ENCODE assay signal across 8 cellular contexts in genomic region chr16:69311115-69311532, GRCh38. TPM values are rescaled to one million over a fixed set of nuclear protein-coding genes. Genes with fewer than 3 reads are reported as not detected.
DNase-seq lines count a peak whose midpoint lies in the region; ATAC-seq, FAIRE-seq and TF ChIP-seq lines count a peak whose summit lies in the region.

VPS4A (plus strand) TSS chr16:69311350; CDS start chr16:69311512, 162 bp downstream.

- in situ Hi-C loops in HepG2 (cut with HindIII; ENCODE audit: extremely low pct_ligation_motif_present, low pct_unique_long_range_greater_than_20kb) = no loop called here

- peaks cover 34% of the 10 kb centered on the region for H3K4me1 ChIP-seq in HepG2 (ENCODE audit: insufficient read depth, low read length)

- CTCF ChIA-PET in HepG2 (lab: Yijun Ruan, JAX; ENCODE audit: low intra/inter-chr PET ratio, low total read pairs) = interaction anchor here (1.5 kb wide), 1 partner anchor 28 kb away, joined by 10 read pairs; the partner anchor contains the start of genes COG8 and NIP7

- peak; percentile 55 to 82; a peak in 3 of 4 replicates for TF ChIP-seq POLR2A in HepG2 (IDR thresholded peaks at IDR 0.05; ENCODE audit: insufficient read depth in 1 of 2, low read depth in 2 of 2, low read length in 2 of 2)

- ATAC-seq in GM19351 (IDR thresholded peaks at IDR 0.05; ENCODE audit: unreplicated experiment) (peak; percentile 93), HG03521 (IDR thresholded peaks at IDR 0.05; ENCODE audit: unreplicated experiment) (peak; percentile 91), HepG2 (peak; percentile 91)

- BruUV-seq in HepG2 (replicated peaks; lab: Mats Ljungman, UMichigan) = no TSS peak

- H3K27me3 Mint-ChIP-seq in CD14-positive monocyte (ENCODE audit: low read depth in 3 of 3) = peaks cover 1 to 8% (median 5%) of the 10 kb centered on the region in 3 donors

- H4K20me1 ChIP-seq in HepG2 (ENCODE audit: insufficient read depth, low read length) = 0 out of 2 replicates have a peak, but pooled peaks cover 4% of the 10 kb centered on the region

- peaks cover 12 to 15% of the 10 kb centered on the region in 2 experiments; a peak in 4 of 5 replicates for H3K36me3 ChIP-seq in HepG2 (replicated peaks in 1 of 2; ENCODE audit: control insufficient read depth in 1 of 2, insufficient read depth in 2 of 2, low read length in 2 of 2)

- H3K4me1 Mint-ChIP-seq in CD14-positive monocyte = peaks cover 15% of the 10 kb centered on the region

- peak within 1 kb of the TSS; percentile 98 to 100 for H3K4me3 Mint-ChIP-seq in CD14-positive monocyte

- H3K9ac ChIP-seq in HepG2 (ENCODE audit: insufficient read depth, low read depth, low read length) = peak within 1 kb of the TSS; percentile 84

- peaks cover 0 to 2% (median 0%) of the 10 kb centered on the region in 7 donors for H3K9me3 Mint-ChIP-seq in CD14-positive monocyte

- POLR2A ChIA-PET in HepG2 (lab: Yijun Ruan, JAX) = interaction anchor here (0.8 to 3.0 kb wide), 6 partner anchors 13 to 124 kb away, joined by 3 to 16 read pairs (median 4); partner anchors contain the start of genes PDF and SNTB2

- TF ChIP-seq CTCF in CD14-positive monocyte (IDR thresholded peaks at IDR 0.05) = peak; percentile 82
- peak; percentile 92 for TF ChIP-seq CTCF in HepG2 (CRISPR knock-in tag; IDR thresholded peaks at IDR 0.05)

- TF ChIP-seq RAD21 in HepG2 (CRISPR knock-in tag; IDR thresholded peaks at IDR 0.05) = peak; percentile 91

- H3K9me3 ChIP-seq in HepG2 (ENCODE audit: low read length) = no peaks in the 10 kb centered on the region

- peak within 1 kb of the TSS; percentile 94 for H3K4me2 ChIP-seq in HepG2 (ENCODE audit: low read depth, low read length)

- H3K27ac ChIP-seq in HepG2 (ENCODE audit: extremely low read length, insufficient read depth, low read length) = peak within 1 kb of the TSS; percentile 75

- peaks cover 21 to 37% of the 10 kb centered on the region in 2 donors for H3K36me3 Mint-ChIP-seq in CD14-positive monocyte

- peak; percentile 83 for FAIRE-seq in HepG2 (lab: Jason Lieb, UNC)

- 1% methylated on average over 18 of the region's 51 CpGs for WGBS in HepG2 (ENCODE audit: low lambda C conversion rate)

- DNase-seq in CD14-positive monocyte (ENCODE audit: low spot score) (peak; percentile 96), NCI-H69 (lab: John Stamatoyannopoulos, UW) (peak; percentile 93), dedifferentiated amniotic fluid mesenchymal stem cell (ENCODE audit: extremely low spot score) (peak; percentile 93), HepG2 (ENCODE audit: low spot score) (peak; percentile 92)
- DNase-seq in activated CD4-positive, alpha-beta T cell treated with anti-CD3 and anti-CD28 coated beads, Interleukin-2, amount 50 U/mL, for 1 hour = peak; percentile 97
- peak; percentile 98 for DNase-seq in stimulated activated CD4-positive, alpha-beta T cell treated with anti-CD3 and anti-CD28 coated beads, Interleukin-4, amount 100 ng/mL, for 1 hour

- peaks cover 24% of the 10 kb centered on the region for H3K79me2 ChIP-seq in HepG2 (ENCODE audit: insufficient read depth, low read length)

- TF ChIP-seq EP300 in HepG2 (IDR thresholded peaks at IDR 0.05; ENCODE audit: low read depth in 2 of 2, low read length in 2 of 2) (peak; percentile 14 to 54; a peak in 2 of 4 replicates), HepG2 (CRISPR knock-in tag; IDR thresholded peaks at IDR 0.05; ENCODE audit: borderline replicate concordance) (no peak)

- intact Hi-C loops in CD14-positive monocyte (cut with micrococcal nuclease) = loop anchor here in 1 of 2 donors (5.0 to 10.0 kb wide), 2 partner anchors 124 to 176 kb away; partner anchors contain the start of genes CHTF8, SNTB2 and UTP4
- intact Hi-C loops in HepG2 (cut with micrococcal nuclease; ENCODE audit: unreplicated experiment) = loop anchor here (2.0 kb wide), 1 partner anchor 16 kb away; no protein-coding TSS in a partner anchor

- peak within 1 kb of the TSS; percentile 50 for H2AFZ ChIP-seq in HepG2 (ENCODE audit: low read length)

- H3K4me3 ChIP-seq in HepG2 (replicated peaks in 1 of 3; ENCODE audit: insufficient read depth in 1 of 3, low read depth in 2 of 3, low read length in 3 of 3) = peak within 1 kb of the TSS; percentile 74 to 96 (median 81)

- peak within 1 kb of the TSS; percentile 88 to 96 (median 95) for H3K27ac Mint-ChIP-seq in CD14-positive monocyte

- H3K27me3 ChIP-seq in HepG2 (ENCODE audit: control insufficient read depth in 1 of 2, insufficient read depth in 2 of 2, low read length in 2 of 2) = no peaks in the 10 kb centered on the region

TF ChIP-seq in HepG2, 621 proteins besides CTCF, POLR2A, EP300 and RAD21 (continues in another document):
- TF ChIP-seq GPBP1L1 (CRISPR knock-in tag; IDR thresholded peaks at IDR 0.05) (no peak), ZNF160 (CRISPR knock-in tag; IDR thresholded peaks at IDR 0.05) (no peak; the same call in 1 of the 2 replicates), ZNF724P (CRISPR knock-in tag; IDR thresholded peaks at IDR 0.05; ENCODE audit: borderline replicate concordance) (peak; percentile 46; the same call in 1 of the 2 replicates), ZNF616 (CRISPR knock-in tag; IDR thresholded peaks at IDR 0.05; ENCODE audit: low read depth) (no peak), ETV6 (CRISPR knock-in tag; conservative IDR thresholded peaks at IDR 0.05) (0 out of 2 replicates have a peak, but pooled peaks have one; percentile 38), SMC3 (IDR thresholded peaks at IDR 0.05; ENCODE audit: low read length) (no peak; the same call in 1 of the 2 replicates), MYNN (CRISPR knock-in tag; IDR thresholded peaks at IDR 0.05; ENCODE audit: low read depth) (no peak), CEBPG (CRISPR knock-in tag; IDR thresholded peaks at IDR 0.05) (peak; percentile 29), POLR2AphosphoS2 (IDR thresholded peaks at IDR 0.05; ENCODE audit: low read depth, low read length) (no peak), ZNF589 (CRISPR knock-in tag; conservative IDR thresholded peaks at IDR 0.05) (peak; percentile 59; the same call in 1 of the 2 replicates), ZBTB14 (CRISPR knock-in tag; IDR thresholded peaks at IDR 0.05) (no peak), ZNF652 (CRISPR knock-in tag; IDR thresholded peaks at IDR 0.05; ENCODE audit: borderline replicate concordance, low read depth) (no peak), ZNF326 (CRISPR knock-in tag; IDR thresholded peaks at IDR 0.05; ENCODE audit: borderline replicate concordance) (no peak), HOXD1 (CRISPR knock-in tag; IDR thresholded peaks at IDR 0.05) (no peak), MLLT10 (CRISPR knock-in tag; IDR thresholded peaks at IDR 0.05) (no peak), ELF4 (CRISPR knock-in tag; IDR thresholded peaks at IDR 0.05; ENCODE audit: borderline replicate concordance) (no peak), ZNF296 (CRISPR knock-in tag; conservative IDR thresholded peaks at IDR 0.05) (no peak), ONECUT2 (CRISPR knock-in tag; IDR thresholded peaks at IDR 0.05) (no peak), SOX13 (IDR thresholded peaks at IDR 0.05) (no peak), SOX13 (CRISPR knock-in tag; conservative IDR thresholded peaks at IDR 0.05 in 1 of 2, IDR thresholded peaks at IDR 0.05 in 1 of 2) (peak in 1 of 2 experiments; percentile 51; a peak in 1 of 4 replicates), SUZ12 (IDR thresholded peaks at IDR 0.05; ENCODE audit: low read depth, low read length) (no peak)

RNA-seq across cellular contexts. Expression of gene VPS4A, which starts in this region (rescaled TPM):
- polyA plus RNA-seq in CD14-positive monocyte (10 to 100 TPM; 18.2 to 21.8 TPM), HepG2 (2011; rRNA removed) (13.2 and 15.7 TPM in 2 replicates)
- total RNA-seq in HepG2 (2016; rRNA removed; fragmentation: Illumina TruSeq; extraction: Trizol) = 21.0 and 27.9 TPM in 2 replicates
- total RNA-seq in HepG2 (2016; cell fraction: cytosol; rRNA removed; fragmentation: Illumina TruSeq; extraction: Trizol; ENCODE audit: low read depth) = 22.9 and 26.6 TPM in 2 replicates
- total RNA-seq in HepG2 (2016; cell fraction: insoluble cytoplasmic fraction; rRNA removed; fragmentation: Illumina TruSeq; extraction: Trizol) = 20.6 and 26.3 TPM in 2 replicates
- 35.0 and 37.1 TPM in 2 replicates for total RNA-seq in HepG2 (2016; cell fraction: membrane; rRNA removed; fragmentation: Illumina TruSeq; extraction: Trizol)
- total RNA-seq in HepG2 (2016; cell fraction: nucleus; rRNA removed; fragmentation: Illumina TruSeq; extraction: Trizol) = 20.1 and 24.2 TPM in 2 replicates
- 13.5 TPM in 2 replicates for polyA plus RNA-seq in HepG2 (2011; cell fraction: cytosol; rRNA removed)
- 19.8 and 23.6 TPM in 2 replicates for polyA plus RNA-seq in HepG2 (2011; cell fraction: nucleus; rRNA removed)
- 35.1 and 39.0 TPM in 2 replicates for polyA plus RNA-seq in HepG2 (2012)
- polyA plus RNA-seq in HepG2 (2016; cell fraction: cytosol; fragmentation: Illumina TruSeq; extraction: Trizol; ENCODE audit: low read depth) = 17.7 and 22.9 TPM in 2 replicates
- polyA plus RNA-seq in HepG2 (2016; cell fraction: insoluble cytoplasmic fraction; fragmentation: Illumina TruSeq; extraction: Trizol; ENCODE audit: low read depth) = 25.9 and 27.3 TPM in 2 replicates
- 29.1 and 33.5 TPM in 2 replicates for polyA plus RNA-seq in HepG2 (2016; cell fraction: membrane; fragmentation: Illumina TruSeq; extraction: Trizol; ENCODE audit: low read depth)
- polyA plus RNA-seq in HepG2 (2016; cell fraction: nucleus; fragmentation: Illumina TruSeq; extraction: Trizol; ENCODE audit: insufficient read depth, low read depth) = 40.5 and 45.1 TPM in 2 replicates
- polyA minus RNA-seq in HepG2 (2011; rRNA and poly(A)+ RNA removed; ENCODE audit: low replicate concordance) = 26.2 and 31.9 TPM in 2 replicates
- 8.4 and 11.2 TPM in 2 replicates for polyA minus RNA-seq in HepG2 (2011; cell fraction: cytosol; rRNA and poly(A)+ RNA removed)
- polyA minus RNA-seq in HepG2 (2011; cell fraction: nucleus; rRNA and poly(A)+ RNA removed) = 15.3 and 19.3 TPM in 2 replicates

Comparison
In these comparisons a context has a peak if more than half of its experiments do, and no peak if none do; other contexts are left out.
1. Peak in every context shown above with its lines: DNase-seq, ATAC-seq, H3K4me3 ChIP-seq and H3K27ac ChIP-seq.